In the genomic region with DNA sequence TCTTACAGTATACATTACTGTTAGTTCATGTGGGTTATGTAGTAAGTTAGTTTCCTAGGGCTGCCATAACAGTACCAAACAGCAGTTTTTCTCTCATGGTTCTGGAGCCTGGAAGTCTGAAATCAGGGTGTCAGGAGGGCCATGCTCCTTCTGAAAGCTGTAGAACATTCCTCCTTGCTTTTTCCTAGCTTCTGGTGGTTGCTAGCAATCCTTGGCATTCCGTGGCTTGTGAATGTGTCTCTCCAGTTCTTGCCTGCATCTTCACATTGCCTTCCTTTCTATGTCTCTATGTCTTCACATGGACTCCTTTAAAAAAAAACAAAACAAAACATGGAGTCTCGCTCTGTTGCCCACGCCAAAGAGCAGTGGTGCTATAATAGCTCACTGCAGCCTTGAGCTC, we compare ENCODE assay signal across 31 cellular contexts.
"Had no signal": no experiment of that assay in that cellular context is flagged by ENCODE, and none has a peak within 500 bp of the region (broad histone marks: within the 10 kb centered on the region; RNA-seq: fewer than 3 reads in every experiment).

No MANE protein-coding gene starts in this region.

- H3K4me3 Mint-ChIP-seq: activated CD4-positive, alpha-beta T cell treated with anti-CD3 and anti-CD28 coated beads for 36 hours; activated T-cell treated with anti-CD3 and anti-CD28 coated beads, Interleukin-2, amount 50 U/mL, for 72 hours; nephron progenitor cell; stimulated activated memory B cell treated with anti-CD40 and anti-IgM and Interleukin-4, amounts not matched to agents 10 μg/mL and 1 μg/mL and 100 μg/mL, for 72 hours had no signal

- H3K4me2 ChIP-seq: smooth muscle cell had no signal

- DNase-seq: activated CD4-positive, alpha-beta T cell treated with anti-CD3 and anti-CD28 coated beads for 36 hours; activated CD4-positive, CD25-positive, alpha-beta regulatory T cell; activated naive CD4-positive, alpha-beta T cell; activated T-cell treated with anti-CD3 and anti-CD28 coated beads for 4 hours; activated T-cell treated with anti-CD3 and anti-CD28 coated beads, Interleukin-2, amount 50 U/mL, for 72 hours; aorta; brain microvascular endothelial cell; caudate nucleus; foreskin keratinocyte; left ventricle myocardium inferior; naive B cell; nephron progenitor cell; ovary; retina; stimulated activated CD4-positive, alpha-beta T cell treated with anti-CD3 and anti-CD28 coated beads, Interleukin-1b, Interleukin-23, amount 100 ng/mL, for 48 hours; stimulated activated CD4-positive, alpha-beta T cell treated with anti-CD3 and anti-CD28 coated beads, Interleukin-4, amount 100 ng/mL, for 4 hours; stimulated activated CD8-positive, alpha-beta memory T cell treated with anti-CD3 and anti-CD28 coated beads, Interleukin-4, amount 100 ng/mL, for 48 hours; stomach; T-helper 1 cell; thyroid gland; upper lobe of right lung had no signal

- H3K27ac Mint-ChIP-seq: activated CD4-positive, alpha-beta T cell treated with anti-CD3 and anti-CD28 coated beads for 36 hours; activated naive CD4-positive, alpha-beta T cell treated with anti-CD3 and anti-CD28 coated beads, Interleukin-2, amount 50 U/mL, for 72 hours; activated T-cell treated with anti-CD3 and anti-CD28 coated beads, Interleukin-2, amount 50 U/mL, for 72 hours; nephron progenitor cell; progenitor cell of endocrine pancreas; stimulated activated memory B cell treated with anti-CD40 and anti-IgM and Interleukin-4, amounts not matched to agents 10 μg/mL and 1 μg/mL and 100 μg/mL, for 72 hours had no signal

- ATAC-seq: activated CD4-positive, alpha-beta T cell treated with anti-CD3 and anti-CD28 coated beads for 36 hours; activated naive CD4-positive, alpha-beta T cell treated with anti-CD3 and anti-CD28 coated beads, Interleukin-2, amount 50 U/mL, for 72 hours; activated T-cell treated with anti-CD3 and anti-CD28 coated beads, Interleukin-2, amount 50 U/mL, for 72 hours; esophagus mucosa; foreskin keratinocyte; sciatic nerve; stimulated activated memory B cell treated with anti-CD40 and anti-IgM and Interleukin-4, amounts not matched to agents 10 μg/mL and 1 μg/mL and 100 μg/mL, for 72 hours; upper lobe of right lung had no signal

- FAIRE-seq: endothelial cell of umbilical vein, islet of Langerhans had no signal

- H3K4me3 ChIP-seq: left ventricle myocardium inferior, lung, ovary, smooth muscle cell, stomach, thyroid gland, upper lobe of right lung had no signal

- H3K9me3 Mint-ChIP-seq: activated naive CD4-positive, alpha-beta T cell treated with anti-CD3 and anti-CD28 coated beads, Interleukin-2, amount 50 U/mL, for 72 hours; activated T-cell treated with anti-CD3 and anti-CD28 coated beads, Interleukin-2, amount 50 U/mL, for 72 hours; naive B cell; nephron progenitor cell; stimulated activated memory B cell treated with anti-CD40 and anti-IgM and Interleukin-4, amounts not matched to agents 10 μg/mL and 1 μg/mL and 100 μg/mL, for 72 hours had no signal

- H3K27me3 Mint-ChIP-seq: activated CD4-positive, alpha-beta T cell treated with anti-CD3 and anti-CD28 coated beads for 36 hours; naive B cell; progenitor cell of endocrine pancreas; stimulated activated memory B cell treated with anti-CD40 and anti-IgM and Interleukin-4, amounts not matched to agents 10 μg/mL and 1 μg/mL and 100 μg/mL, for 72 hours had no signal

- H3K27me3 ChIP-seq: brain microvascular endothelial cell, foreskin keratinocyte, neutrophil, ovary, stomach, thyroid gland, upper lobe of right lung had no signal

- H3K27ac ChIP-seq: brain microvascular endothelial cell, foreskin keratinocyte, left ventricle myocardium inferior, neutrophil, ovary, stomach, thyroid gland, upper lobe of right lung had no signal

- H3K36me3 Mint-ChIP-seq: activated naive CD4-positive, alpha-beta T cell treated with anti-CD3 and anti-CD28 coated beads, Interleukin-2, amount 50 U/mL, for 72 hours had no signal

- H3K36me3 ChIP-seq: brain microvascular endothelial cell, left ventricle myocardium inferior, ovary, thyroid gland, upper lobe of right lung had no signal

- H3K4me1 Mint-ChIP-seq: stimulated activated memory B cell treated with anti-CD40 and anti-IgM and Interleukin-4, amounts not matched to agents 10 μg/mL and 1 μg/mL and 100 μg/mL, for 72 hours had no signal

- H3K9me3 ChIP-seq: left ventricle myocardium inferior, neutrophil, ovary, stomach, thyroid gland, upper lobe of right lung had no signal
